17 cellular contexts compared by ENCODE assay signal in genomic region chr3:141881702-141882101, GRCh38. TPM values are rescaled to one million over a fixed set of nuclear protein-coding genes. Genes with fewer than 3 reads are reported as not detected.
DNase-seq lines count a peak whose midpoint lies in the region; ATAC-seq, FAIRE-seq and TF ChIP-seq lines count a peak whose summit lies in the region.
"Had no signal": no experiment of that assay in that cellular context is flagged by ENCODE, and none has a peak within 500 bp of the region (broad histone marks: within the 10 kb centered on the region; RNA-seq: fewer than 3 reads in every experiment).

No MANE protein-coding gene starts in this region.

- H3K9me3 Mint-ChIP-seq in activated CD8-positive, alpha-beta memory T cell treated with anti-CD3 and anti-CD28 coated beads, Interleukin-2, amount 10 ng/mL, durations not matched to agents 7 days and 5 days (ENCODE audit: low read depth) = no peaks in the 10 kb centered on the region
- H3K9me3 Mint-ChIP-seq: activated CD4-positive, alpha-beta T cell treated with anti-CD3 and anti-CD28 coated beads, Interleukin-2, amount 10 ng/mL, durations not matched to agents 24 days and 14 days had no signal

- CTCF ChIA-PET in activated CD8-positive, alpha-beta memory T cell treated with anti-CD3 and anti-CD28 coated beads, Interleukin-2, amount 10 ng/mL, durations not matched to agents 7 days and 5 days (lab: Charles Lee) = no interaction called here

- H4K20me1 ChIP-seq in OCI-LY3 (ENCODE audit: insufficient read depth, low read length) = peaks cover 65% of the 10 kb centered on the region

- intact Hi-C loops in mucosa of descending colon (cut with DNase I, micrococcal nuclease) = no loop called here
- intact Hi-C loops in head of caudate nucleus (cut with DNase I) = no loop called here

- H3K36me3 ChIP-seq in OCI-LY3 (replicated peaks; ENCODE audit: low read depth, low read length) (peaks cover 33% of the 10 kb centered on the region), mucosa of descending colon (ENCODE audit: low read depth) (no peaks in the 10 kb centered on the region), gastroesophageal sphincter (no peaks in the 10 kb centered on the region)
- H3K36me3 ChIP-seq: ovary had no signal

- H3K4me1 ChIP-seq in OCI-LY3 (ENCODE audit: low read length) (peaks cover 17% of the 10 kb centered on the region), mucosa of descending colon (ENCODE audit: low read depth) (peaks cover 15% of the 10 kb centered on the region), gastroesophageal sphincter (peaks cover 0 to 29% (median 0%) of the 10 kb centered on the region in 3 donors)

- H3K4me1 Mint-ChIP-seq in activated CD8-positive, alpha-beta memory T cell treated with anti-CD3 and anti-CD28 coated beads, Interleukin-2, amount 10 ng/mL, durations not matched to agents 7 days and 5 days = peaks cover 58% of the 10 kb centered on the region

- H3K27ac ChIP-seq in OCI-LY3 (ENCODE audit: low read length) = no peak overlapping the region
- no peak overlapping the region for H3K27ac ChIP-seq in gastroesophageal sphincter
- H3K27ac ChIP-seq: ovary, PC-9, SJSA1 had no signal

- H3K9me3 ChIP-seq in OCI-LY3 (ENCODE audit: insufficient read depth, low read length) (no peaks in the 10 kb centered on the region), mucosa of descending colon (no peaks in the 10 kb centered on the region), gastroesophageal sphincter (no peaks in the 10 kb centered on the region)
- H3K9me3 ChIP-seq: ovary had no signal

- H2AFZ ChIP-seq in OCI-LY3 (ENCODE audit: low read depth, low read length) = no peak overlapping the region
- H2AFZ ChIP-seq: PC-9 had no signal

- TF ChIP-seq POLR2A in GM12891 (IDR thresholded peaks at IDR 0.05; ENCODE audit: low read depth, low read length) (no peak), gastroesophageal sphincter (IDR thresholded peaks at IDR 0.05) (no peak)

- H3K27me3 ChIP-seq in OCI-LY3 (ENCODE audit: low read depth, low read length) (no peaks in the 10 kb centered on the region), gastroesophageal sphincter (no peaks in the 10 kb centered on the region)
- H3K27me3 ChIP-seq: ovary, SJSA1 had no signal

- no peak for TF ChIP-seq CTCF in OCI-LY3 (IDR thresholded peaks at IDR 0.05; ENCODE audit: low read depth, low read length)
- TF ChIP-seq CTCF in mucosa of descending colon (IDR thresholded peaks at IDR 0.05) = no peak
- no peak for TF ChIP-seq CTCF in gastroesophageal sphincter (IDR thresholded peaks at IDR 0.05)

- H3K27ac Mint-ChIP-seq in activated CD8-positive, alpha-beta memory T cell treated with anti-CD3 and anti-CD28 coated beads, Interleukin-2, amount 10 ng/mL, durations not matched to agents 7 days and 5 days = peak overlapping the region; percentile 19
- H3K27ac Mint-ChIP-seq: activated CD4-positive, alpha-beta T cell treated with anti-CD3 and anti-CD28 coated beads, Interleukin-2, amount 10 ng/mL, durations not matched to agents 24 days and 14 days had no signal

- peak; percentile 76 for FAIRE-seq in GM12891 (lab: Jason Lieb, UNC)
- FAIRE-seq: H1 had no signal

- TF ChIP-seq EP300 in gastroesophageal sphincter (IDR thresholded peaks at IDR 0.05) = no peak

- no peak for DNase-seq in activated CD8-positive, alpha-beta memory T cell treated with anti-CD3 and anti-CD28 coated beads, Interleukin-2, amount 10 ng/mL, durations not matched to agents 7 days and 5 days
- DNase-seq in activated CD8-positive, alpha-beta memory T cell treated with anti-CD3 and anti-CD28 coated beads, Interleukin-2, amount 50 U/mL, for 48 hours = no peak
- DNase-seq in GM12891 (ENCODE audit: insufficient read length, low spot score) (no peak), mucosa of descending colon (peak in 1 of 3 donors; percentile 29), head of caudate nucleus (no peak)
- DNase-seq: activated CD4-positive, alpha-beta T cell treated with anti-CD3 and anti-CD28 coated beads, Interleukin-2, amount 10 ng/mL, durations not matched to agents 24 days and 14 days; Calu3; NCI-H1694; NCI-H526; ovary; PC-9; stimulated activated CD4-positive, alpha-beta T cell treated with anti-CD3 and anti-CD28 coated beads, Interleukin-2, amount 100 ng/mL, for 24 hours had no signal

- no peak overlapping the region for H3K9ac ChIP-seq in OCI-LY3 (ENCODE audit: low read length)

- ATAC-seq in activated CD8-positive, alpha-beta memory T cell treated with anti-CD3 and anti-CD28 coated beads, Interleukin-2, amount 10 ng/mL, durations not matched to agents 7 days and 5 days = no peak
- ATAC-seq in mucosa of descending colon = peak; percentile 76
- no peak for ATAC-seq in gastroesophageal sphincter
- no peak for ATAC-seq in GM19395 (IDR thresholded peaks at IDR 0.05; ENCODE audit: unreplicated experiment)

- H3K79me2 ChIP-seq in OCI-LY3 (ENCODE audit: low read length) = peaks cover 100% of the 10 kb centered on the region

- H3K4me3 Mint-ChIP-seq in activated CD8-positive, alpha-beta memory T cell treated with anti-CD3 and anti-CD28 coated beads, Interleukin-2, amount 10 ng/mL, durations not matched to agents 7 days and 5 days = no peak overlapping the region
- H3K4me3 Mint-ChIP-seq: activated CD4-positive, alpha-beta T cell treated with anti-CD3 and anti-CD28 coated beads, Interleukin-2, amount 10 ng/mL, durations not matched to agents 24 days and 14 days had no signal

- no peaks in the 10 kb centered on the region for H3K27me3 Mint-ChIP-seq in activated CD8-positive, alpha-beta memory T cell treated with anti-CD3 and anti-CD28 coated beads, Interleukin-2, amount 10 ng/mL, durations not matched to agents 7 days and 5 days
- H3K27me3 Mint-ChIP-seq: activated CD4-positive, alpha-beta T cell treated with anti-CD3 and anti-CD28 coated beads, Interleukin-2, amount 10 ng/mL, durations not matched to agents 24 days and 14 days had no signal

- WGBS in gastroesophageal sphincter (ENCODE audit: low coverage in 1 of 2), 2 donors = 90 to 91% methylated on average over 4 of the region's 4 CpGs

- H3K4me3 ChIP-seq in OCI-LY3 (ENCODE audit: low read length) (no peak overlapping the region), mucosa of descending colon (no peak overlapping the region), gastroesophageal sphincter (no peak overlapping the region)
- H3K4me3 ChIP-seq: ovary, PC-9, SJSA1 had no signal

- 0 out of 2 replicates have a peak overlapping the region, but pooled peaks have one; percentile 3 for H3K4me2 ChIP-seq in OCI-LY3 (ENCODE audit: low read length)
- H3K4me2 ChIP-seq: PC-9 had no signal

- peaks cover 49% of the 10 kb centered on the region for H3K36me3 Mint-ChIP-seq in activated CD8-positive, alpha-beta memory T cell treated with anti-CD3 and anti-CD28 coated beads, Interleukin-2, amount 10 ng/mL, durations not matched to agents 7 days and 5 days

TF ChIP-seq in GM12891, 5 proteins besides CTCF, POLR2A, EP300 and RAD21:
- no peak for TF ChIP-seq TAF1 (IDR thresholded peaks at IDR 0.05; ENCODE audit: low read depth, low read length)
- no peak for TF ChIP-seq PAX5 (IDR thresholded peaks at IDR 0.05; ENCODE audit: insufficient read depth, low read length, severe bottlenecking)
- no peak for TF ChIP-seq POLR2AphosphoS5 (IDR thresholded peaks at IDR 0.05; ENCODE audit: low read depth, low read length)
- no peak for TF ChIP-seq POU2F2 (IDR thresholded peaks at IDR 0.05; ENCODE audit: low read depth, low read length)
- TF ChIP-seq SPI1 (IDR thresholded peaks at IDR 0.05; ENCODE audit: low read depth, low read length) = no peak

RNA-seq across cellular contexts. Expression of gene ATP1B3, which starts 5.3 kb away (rescaled TPM):
- total RNA-seq in activated CD8-positive, alpha-beta memory T cell treated with anti-CD3 and anti-CD28 coated beads, Interleukin-2, amount 10 ng/mL, durations not matched to agents 7 days and 5 days = 100 to 1,000 TPM in 1 of 2 experiments, 10 to 100 TPM in 1; 94.9 to 135 TPM
- 72.8 TPM for polyA plus RNA-seq in GM12891 (2012; ENCODE audit: low read depth, missing spikeins)
- total RNA-seq in mucosa of descending colon = 100 to 1,000 TPM; 266 to 466 (median 330) TPM
- total RNA-seq in gastroesophageal sphincter = 10 to 100 TPM; 25.1 to 94.5 (median 57.3) TPM
